ENCODE assay signal across 14 cellular contexts in the genomic region with DNA sequence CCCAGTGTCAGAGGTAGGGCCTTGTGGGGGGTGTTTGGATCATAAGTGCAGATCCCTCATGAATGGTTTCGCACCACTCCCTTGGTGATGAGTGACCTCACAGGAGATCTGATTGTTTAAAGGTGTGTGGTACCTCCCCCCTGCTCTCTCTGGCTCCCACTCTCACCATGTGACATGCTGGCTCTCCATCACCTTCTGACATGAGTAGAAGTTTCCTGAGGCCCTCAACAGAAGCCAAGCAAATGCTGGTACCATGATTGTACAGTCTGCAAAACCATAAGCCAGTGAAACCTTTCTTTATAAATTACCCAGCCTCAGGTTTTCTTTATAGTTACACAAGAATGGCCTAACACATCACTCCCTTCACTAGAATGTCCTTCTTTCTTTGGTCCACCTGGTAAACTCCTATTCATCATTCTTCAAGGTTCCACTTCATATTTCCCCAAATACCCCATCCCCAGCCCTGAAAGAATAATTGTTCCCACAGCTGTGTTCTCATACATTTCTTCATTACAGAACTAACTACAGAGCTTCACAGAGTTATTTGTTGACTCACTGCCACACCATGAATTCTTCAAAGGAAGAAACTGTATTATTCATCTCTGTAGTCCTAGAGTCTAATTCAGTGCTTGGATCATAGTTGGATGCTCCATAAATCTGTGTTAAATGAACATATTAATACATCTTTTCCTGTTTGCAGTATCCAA.
DNase-seq lines count a peak whose midpoint lies in the region; ATAC-seq and TF ChIP-seq lines count a peak whose summit lies in the region.
"Had no signal": no experiment of that assay in that cellular context is flagged by ENCODE, and none has a peak within 500 bp of the region (broad histone marks: within the 10 kb centered on the region; RNA-seq: fewer than 3 reads in every experiment).

No MANE protein-coding gene starts in this region.

- peak overlapping the region; percentile 4 for H3K4me3 Mint-ChIP-seq in activated T-cell treated with anti-CD3 and anti-CD28 coated beads, Interleukin-2, amount 50 U/mL, for 4 hours
- H3K4me3 Mint-ChIP-seq in stimulated activated memory B cell treated with anti-CD40 and anti-IgM and Interleukin-4, amounts not matched to agents 10 μg/mL and 1 μg/mL and 100 μg/mL, for 72 hours = no peak overlapping the region
- H3K4me3 Mint-ChIP-seq: T-helper 17 cell had no signal

- peaks cover 77% of the 10 kb centered on the region for H3K4me1 Mint-ChIP-seq in activated T-cell treated with anti-CD3 and anti-CD28 coated beads, Interleukin-2, amount 50 U/mL, for 4 hours (ENCODE audit: low read depth)
- H3K4me1 Mint-ChIP-seq in stimulated activated memory B cell treated with anti-CD40 and anti-IgM and Interleukin-4, amounts not matched to agents 10 μg/mL and 1 μg/mL and 100 μg/mL, for 72 hours = peaks cover 54% of the 10 kb centered on the region

- DNase-seq in activated T-cell treated with anti-CD3 and anti-CD28 coated beads, Interleukin-2, amount 50 U/mL, for 4 hours = no peak
- DNase-seq in activated T-cell treated with anti-CD3 and anti-CD28 coated beads for 4 hours (no peak), choroid plexus epithelial cell (ENCODE audit: low read depth) (peak; percentile 44), DMS153 treated with DMSO at 0.1 percent for 48 hours (lab: John Stamatoyannopoulos, UW; ENCODE audit: unreplicated experiment) (no peak), mucosa of gallbladder (ENCODE audit: low spot score) (no peak), SW480 (ENCODE audit: low spot score) (no peak)
- DNase-seq: hippocampal formation, lower lobe of right lung, NCI-H1048, OCI-M1, T-helper 17 cell had no signal

- H3K9me3 Mint-ChIP-seq in activated T-cell treated with anti-CD3 and anti-CD28 coated beads, Interleukin-2, amount 50 U/mL, for 4 hours = peaks cover 7% of the 10 kb centered on the region
- peaks cover 5% of the 10 kb centered on the region for H3K9me3 Mint-ChIP-seq in stimulated activated memory B cell treated with anti-CD40 and anti-IgM and Interleukin-4, amounts not matched to agents 10 μg/mL and 1 μg/mL and 100 μg/mL, for 72 hours

- no peak for TF ChIP-seq CTCF in choroid plexus epithelial cell (conservative IDR thresholded peaks at IDR 0.05; ENCODE audit: low read depth, low read length)

- ATAC-seq in activated T-cell treated with anti-CD3 and anti-CD28 coated beads, Interleukin-2, amount 50 U/mL, for 4 hours = peak; percentile 81 to 86
- peak; percentile 13 for ATAC-seq in HG02798 (IDR thresholded peaks at IDR 0.05; ENCODE audit: poor library complexity, unreplicated experiment)
- ATAC-seq in stimulated activated memory B cell treated with anti-CD40 and anti-IgM and Interleukin-4, amounts not matched to agents 10 μg/mL and 1 μg/mL and 100 μg/mL, for 72 hours = no peak
- ATAC-seq: lower lobe of right lung, T-helper 17 cell had no signal

- no peaks in the 10 kb centered on the region for H3K27me3 Mint-ChIP-seq in activated T-cell treated with anti-CD3 and anti-CD28 coated beads, Interleukin-2, amount 50 U/mL, for 4 hours (ENCODE audit: low read depth)
- H3K27me3 Mint-ChIP-seq in stimulated activated memory B cell treated with anti-CD40 and anti-IgM and Interleukin-4, amounts not matched to agents 10 μg/mL and 1 μg/mL and 100 μg/mL, for 72 hours = no peaks in the 10 kb centered on the region
- H3K27me3 Mint-ChIP-seq: T-helper 17 cell had no signal

- H3K4me3 ChIP-seq in choroid plexus epithelial cell (ENCODE audit: low read depth, low read length) = no peak overlapping the region
- H3K4me3 ChIP-seq: cardiac muscle cell, lower lobe of right lung had no signal

- H3K36me3 Mint-ChIP-seq in activated T-cell treated with anti-CD3 and anti-CD28 coated beads, Interleukin-2, amount 50 U/mL, for 4 hours (ENCODE audit: insufficient read depth) = no peaks in the 10 kb centered on the region
- no peaks in the 10 kb centered on the region for H3K36me3 Mint-ChIP-seq in stimulated activated memory B cell treated with anti-CD40 and anti-IgM and Interleukin-4, amounts not matched to agents 10 μg/mL and 1 μg/mL and 100 μg/mL, for 72 hours

- H3K27ac Mint-ChIP-seq in stimulated activated memory B cell treated with anti-CD40 and anti-IgM and Interleukin-4, amounts not matched to agents 10 μg/mL and 1 μg/mL and 100 μg/mL, for 72 hours = peak overlapping the region; percentile 28
- H3K27ac Mint-ChIP-seq: T-helper 17 cell had no signal
